In the genomic region with DNA sequence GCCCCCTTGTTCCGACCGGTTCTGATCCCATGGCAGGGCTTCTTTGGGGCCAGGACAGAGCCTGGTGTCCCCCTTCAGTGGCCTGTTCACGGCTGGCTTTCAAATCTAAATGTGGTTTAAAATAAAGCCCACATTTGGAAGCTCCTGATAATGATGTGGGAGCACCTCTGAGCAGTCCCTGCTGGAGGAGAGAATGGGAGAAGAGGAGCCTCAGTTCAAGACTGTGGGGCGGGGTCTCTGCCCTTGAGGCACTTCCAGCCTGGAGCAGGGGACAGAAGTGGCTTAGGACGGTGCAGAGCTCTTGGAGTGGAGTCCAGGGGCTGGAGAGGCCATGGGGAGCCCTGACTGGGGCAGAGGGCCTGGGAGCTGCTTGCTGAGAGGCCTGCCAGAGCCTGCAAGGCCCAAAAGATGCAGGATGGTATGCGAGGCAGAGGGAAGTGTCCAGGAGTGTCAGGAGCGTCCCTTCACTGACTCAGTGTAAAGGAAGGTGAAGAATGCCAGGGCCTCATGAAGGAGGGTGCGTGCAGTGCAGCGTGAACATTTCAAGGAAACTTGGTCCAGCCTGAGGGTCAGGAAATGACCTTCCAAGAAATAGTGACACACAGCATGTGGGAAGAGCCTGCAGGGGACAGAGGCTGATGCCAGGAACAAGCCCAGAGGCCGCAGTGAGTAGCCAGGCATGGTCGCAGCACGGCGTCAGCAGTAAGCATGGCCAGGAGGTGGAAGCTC, we compare ENCODE assay signal across 12 cellular contexts. TPM values are rescaled to one million over a fixed set of nuclear protein-coding genes. Genes with fewer than 3 reads are reported as not detected.
DNase-seq lines count a peak whose midpoint lies in the region; FAIRE-seq and TF ChIP-seq lines count a peak whose summit lies in the region.
"Had no signal": no experiment of that assay in that cellular context is flagged by ENCODE, and none has a peak within 500 bp of the region (broad histone marks: within the 10 kb centered on the region; RNA-seq: fewer than 3 reads in every experiment).

No MANE protein-coding gene starts in this region.

- H3K27ac ChIP-seq in neuronal stem cell (replicated peaks; ENCODE audit: low read length): no peak overlapping the region
- H3K27ac ChIP-seq: neutrophil had no signal

- no peaks in the 10 kb centered on the region for H3K27me3 ChIP-seq in neuronal stem cell (ENCODE audit: control insufficient read depth in 3 of 3, insufficient read depth in 3 of 3, low read depth in 1 of 3, low read length in 3 of 3)
- H3K27me3 ChIP-seq: neutrophil had no signal

- H2BK12ac ChIP-seq in neuronal stem cell (ENCODE audit: low read length): no peak overlapping the region

- no peak overlapping the region for H3K9ac ChIP-seq in neuronal stem cell (ENCODE audit: low read depth, low read length, poor library complexity)

- no peak overlapping the region for H2BK15ac ChIP-seq in neuronal stem cell (ENCODE audit: low read length)

- H3K36me3 ChIP-seq in neuronal stem cell (replicated peaks in 1 of 2; ENCODE audit: control insufficient read depth in 2 of 2, insufficient read depth in 2 of 2, low read length in 2 of 2): peaks cover 29 to 87% of the 10 kb centered on the region in 2 donors

- H2AK5ac ChIP-seq in neuronal stem cell (ENCODE audit: low read depth, low read length): no peak overlapping the region

- peak; percentile 97 for FAIRE-seq in RCC 7860 (lab: Jason Lieb, UNC)

- WGBS in neuronal stem cell (ENCODE audit: extremely low coverage in 2 of 2, insufficient read length in 2 of 2, insufficient replicate concordance in 1 of 2), 2 donors: no CpG with 5 or more reads among the region's 13 CpGs

- no peaks in the 10 kb centered on the region for H3K9me3 ChIP-seq in neuronal stem cell (replicated peaks in 1 of 2; ENCODE audit: control insufficient read depth in 2 of 2, insufficient read depth in 1 of 2, low read depth in 1 of 2, low read length in 2 of 2)
- H3K9me3 ChIP-seq: neutrophil had no signal

- H3K4me3 ChIP-seq in epithelial cell of esophagus (ENCODE audit: low read length) (no peak overlapping the region), neuronal stem cell (ENCODE audit: low read length in 2 of 2) (peak overlapping the region in 1 of 2 donors; percentile 23)

- no peak overlapping the region for H2BK5ac ChIP-seq in neuronal stem cell (ENCODE audit: low read length)

- H3K4me1 ChIP-seq in neuronal stem cell (ENCODE audit: control insufficient read depth in 2 of 2, insufficient read depth in 1 of 2, low read depth in 1 of 2, low read length in 2 of 2): peaks cover 5 to 8% of the 10 kb centered on the region in 2 donors

- H3K79me1 ChIP-seq in neuronal stem cell (ENCODE audit: low read depth, low read length): peaks cover 3% of the 10 kb centered on the region

- no peak overlapping the region for H4K8ac ChIP-seq in neuronal stem cell (ENCODE audit: low read depth, low read length)

- DNase-seq in EH (ENCODE audit: low read depth) (peak; percentile 99), RCC 7860 (ENCODE audit: low spot score) (peak; percentile 98), epithelial cell of esophagus (ENCODE audit: low read depth) (peak; percentile 79), neuronal stem cell (ENCODE audit: low spot score) (no peak), NCI-H510A (lab: John Stamatoyannopoulos, UW) (no peak), inferior parietal cortex (ENCODE audit: extremely low spot score) (no peak), NCI-H2107 (lab: John Stamatoyannopoulos, UW) (no peak), GM19238 (ENCODE audit: insufficient read length, low spot score) (no peak)
- DNase-seq: activated CD8-positive, alpha-beta T cell treated with anti-CD3 and anti-CD28 coated beads, Interleukin-2, amount 10 ng/mL, durations not matched to agents 7 days and 5 days; hippocampal formation; NCI-H1417 had no signal

- H3K14ac ChIP-seq in neuronal stem cell (ENCODE audit: low read length): peak overlapping the region; percentile 58

- no peak overlapping the region for H4K91ac ChIP-seq in neuronal stem cell (ENCODE audit: low read depth, low read length, poor library complexity)

- no peak overlapping the region for H3K18ac ChIP-seq in neuronal stem cell (ENCODE audit: low read length)

- no peak overlapping the region for H3K4ac ChIP-seq in neuronal stem cell (ENCODE audit: low read length)

- H2AFZ ChIP-seq in neuronal stem cell (ENCODE audit: low read length): no peak overlapping the region

- H3K23ac ChIP-seq in neuronal stem cell (ENCODE audit: low read depth, low read length, poor library complexity): peak overlapping the region; percentile 16

- H2BK120ac ChIP-seq in neuronal stem cell (ENCODE audit: low read depth, low read length): no peak overlapping the region

- no peak overlapping the region for H3K4me2 ChIP-seq in neuronal stem cell (ENCODE audit: insufficient read depth, low read length, poor library complexity, severe bottlenecking)

- no peak for TF ChIP-seq CTCF in epithelial cell of esophagus (IDR thresholded peaks at IDR 0.05; ENCODE audit: insufficient read depth, low read depth, low read length, missing control alignments)

RNA-seq across cellular contexts. Expression of gene TADA2B, which starts 21.1 kb away (rescaled TPM):
- 9.9 TPM for polyA plus RNA-seq in neuronal stem cell (2013, experiment 1 of 2)
- polyA plus RNA-seq in neuronal stem cell (2013, experiment 2 of 2): 9.9 TPM

RNA-seq across cellular contexts. Expression of gene GRPEL1, which starts 45.8 kb away (rescaled TPM):
- 10.3 TPM for polyA plus RNA-seq in neuronal stem cell (2013, experiment 1 of 2)
- polyA plus RNA-seq in neuronal stem cell (2013, experiment 2 of 2): 9.4 TPM

Comparison
In these comparisons a context has a peak if more than half of its experiments do, and no peak if none do; other contexts are left out.
1. DNase-seq: peak in EH (single experiment), RCC 7860 (single experiment) and epithelial cell of esophagus (single experiment); none in neuronal stem cell (single experiment), NCI-H510A (single experiment), inferior parietal cortex (single experiment), NCI-H2107 (single experiment) and GM19238 (single experiment).